Comparison of ENCODE assay signal across 17 cellular contexts in genomic region chr7:45625067-45625466, GRCh38.
"Had no signal": no experiment of that assay in that cellular context is flagged by ENCODE, and none has a peak within 500 bp of the region (broad histone marks: within the 10 kb centered on the region; RNA-seq: fewer than 3 reads in every experiment).

No MANE protein-coding gene starts in this region.

- ATAC-seq: activated CD8-positive, alpha-beta T cell treated with anti-CD3 and anti-CD28 coated beads for 36 hours; activated T-cell treated with anti-CD3 and anti-CD28 coated beads, Interleukin-2, amount 50 U/mL, for 4 hours; lower lobe of right lung; natural killer cell; stimulated activated memory B cell treated with anti-CD40 and anti-IgM and Interleukin-4, amounts not matched to agents 10 μg/mL and 1 μg/mL and 100 μg/mL, for 72 hours had no signal

- H3K27me3 Mint-ChIP-seq: activated CD4-positive, alpha-beta T cell treated with anti-CD3 and anti-CD28 coated beads, Interleukin-2, amount 10 ng/mL, durations not matched to agents 24 days and 14 days; activated naive CD4-positive, alpha-beta T cell treated with anti-CD3 and anti-CD28 coated beads, Interleukin-2, amount 10 ng/mL, durations not matched to agents 7 days and 5 days had no signal

- H3K4me1 Mint-ChIP-seq: activated CD4-positive, alpha-beta T cell treated with anti-CD3 and anti-CD28 coated beads, Interleukin-2, amount 10 ng/mL, durations not matched to agents 24 days and 14 days; activated naive CD4-positive, alpha-beta T cell treated with anti-CD3 and anti-CD28 coated beads, Interleukin-2, amount 10 ng/mL, durations not matched to agents 7 days and 5 days; natural killer cell; stimulated activated memory B cell treated with anti-CD40 and anti-IgM and Interleukin-4, amounts not matched to agents 10 μg/mL and 1 μg/mL and 100 μg/mL, for 72 hours had no signal

- H3K9me3 Mint-ChIP-seq: activated CD4-positive, alpha-beta T cell treated with anti-CD3 and anti-CD28 coated beads, Interleukin-2, amount 10 ng/mL, durations not matched to agents 24 days and 14 days had no signal

- H3K4me3 Mint-ChIP-seq: activated CD4-positive, alpha-beta T cell treated with anti-CD3 and anti-CD28 coated beads, Interleukin-2, amount 10 ng/mL, durations not matched to agents 24 days and 14 days; activated CD8-positive, alpha-beta T cell treated with anti-CD3 and anti-CD28 coated beads for 36 hours; activated naive CD4-positive, alpha-beta T cell treated with anti-CD3 and anti-CD28 coated beads, Interleukin-2, amount 10 ng/mL, durations not matched to agents 7 days and 5 days; activated T-cell treated with anti-CD3 and anti-CD28 coated beads, Interleukin-2, amount 50 U/mL, for 4 hours; natural killer cell; stimulated activated memory B cell treated with anti-CD40 and anti-IgM and Interleukin-4, amounts not matched to agents 10 μg/mL and 1 μg/mL and 100 μg/mL, for 72 hours; T-helper 1 cell treated with Interleukin-12 subunit alpha and Interleukin-12 subunit beta and Interleukin-4 antibody, amounts not matched to agents 30 μg/mL and 1 μg/mL, for 36 hours had no signal

- H3K27ac Mint-ChIP-seq: activated CD4-positive, alpha-beta T cell treated with anti-CD3 and anti-CD28 coated beads, Interleukin-2, amount 10 ng/mL, durations not matched to agents 24 days and 14 days; activated CD8-positive, alpha-beta T cell treated with anti-CD3 and anti-CD28 coated beads for 36 hours; activated naive CD4-positive, alpha-beta T cell treated with anti-CD3 and anti-CD28 coated beads, Interleukin-2, amount 10 ng/mL, durations not matched to agents 7 days and 5 days; natural killer cell; stimulated activated memory B cell treated with anti-CD40 and anti-IgM and Interleukin-4, amounts not matched to agents 10 μg/mL and 1 μg/mL and 100 μg/mL, for 72 hours; T-helper 1 cell treated with Interleukin-12 subunit alpha and Interleukin-12 subunit beta and Interleukin-4 antibody, amounts not matched to agents 30 μg/mL and 1 μg/mL, for 36 hours had no signal

- H3K36me3 Mint-ChIP-seq: activated naive CD4-positive, alpha-beta T cell treated with anti-CD3 and anti-CD28 coated beads, Interleukin-2, amount 10 ng/mL, durations not matched to agents 7 days and 5 days; natural killer cell; stimulated activated memory B cell treated with anti-CD40 and anti-IgM and Interleukin-4, amounts not matched to agents 10 μg/mL and 1 μg/mL and 100 μg/mL, for 72 hours had no signal

- DNase-seq: activated CD4-positive, alpha-beta T cell treated with anti-CD3 and anti-CD28 coated beads, Interleukin-2, amount 10 ng/mL, durations not matched to agents 24 days and 14 days; activated CD8-positive, alpha-beta memory T cell treated with anti-CD3 and anti-CD28 coated beads, Interleukin-2, amount 50 U/mL, for 4 hours; activated CD8-positive, alpha-beta T cell treated with anti-CD3 and anti-CD28 coated beads for 36 hours; activated naive CD4-positive, alpha-beta T cell treated with anti-CD3 and anti-CD28 coated beads, Interleukin-2, amount 10 ng/mL, durations not matched to agents 7 days and 5 days; activated T-cell treated with anti-CD3 and anti-CD28 coated beads, Interleukin-2, amount 50 U/mL, for 4 hours; aorta; cerebellar nuclear complex; cortex of kidney; hippocampal formation; lower lobe of right lung; natural killer cell; sigmoid colon; spleen; stimulated activated CD4-positive, alpha-beta T cell treated with anti-CD3 and anti-CD28 coated beads, Interleukin-4, amount 100 ng/mL, for 4 hours; upper lobe of left lung had no signal
